Comparison of ENCODE assay signal across 9 cellular contexts in the genomic region with DNA sequence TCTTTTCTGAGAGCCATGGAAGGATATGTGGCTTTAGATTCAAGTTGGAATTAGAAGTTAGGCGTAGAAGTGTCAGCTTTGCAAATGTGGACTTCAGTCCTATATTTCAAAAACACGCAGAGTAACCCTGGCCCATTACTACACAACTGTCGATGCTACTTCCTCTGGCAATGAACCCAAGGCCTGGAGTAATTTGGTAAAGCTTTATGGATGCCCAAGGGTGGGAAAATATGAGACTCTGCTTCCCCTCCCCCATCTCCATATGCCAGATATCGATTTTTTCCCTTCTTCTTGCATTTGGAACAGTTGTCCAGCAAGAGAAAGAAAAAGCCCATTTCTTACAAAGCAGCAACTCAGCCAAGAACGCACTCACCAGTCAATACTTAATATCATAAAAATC. TPM values are rescaled to one million over a fixed set of nuclear protein-coding genes. Genes with fewer than 3 reads are reported as not detected.
DNase-seq lines count a peak whose midpoint lies in the region; TF ChIP-seq lines count a peak whose summit lies in the region.
"Had no signal": no experiment of that assay in that cellular context is flagged by ENCODE, and none has a peak within 500 bp of the region (broad histone marks: within the 10 kb centered on the region; RNA-seq: fewer than 3 reads in every experiment).

No MANE protein-coding gene starts in this region.

- POLR2A ChIA-PET in OCI-LY7 (lab: Charles Lee): interaction anchor here (0.6 to 1.4 kb wide), 2 partner anchors 268 to 486 kb away, joined by 3 to 9 read pairs; no protein-coding TSS in a partner anchor

- TF ChIP-seq CTCF in HFFc6 (IDR thresholded peaks at IDR 0.05) (no peak), OCI-LY7 (conservative IDR thresholded peaks at IDR 0.05; ENCODE audit: low read length) (no peak), esophagus squamous epithelium (IDR thresholded peaks at IDR 0.05) (no peak), endothelial cell (IDR thresholded peaks at IDR 0.05; ENCODE audit: unreplicated experiment) (no peak)

- H2AFZ ChIP-seq in OCI-LY7 (ENCODE audit: low read length): 0 out of 2 replicates have a peak overlapping the region, but pooled peaks have one; percentile 16

- H3K27me3 Mint-ChIP-seq in HFFc6 (ENCODE audit: insufficient read depth) (peaks cover 7% of the 10 kb centered on the region), endothelial cell (ENCODE audit: unreplicated experiment) (peaks cover 12% of the 10 kb centered on the region)

- H3K79me2 ChIP-seq in OCI-LY7 (ENCODE audit: insufficient read depth, low read depth, low read length): peaks cover 16% of the 10 kb centered on the region; the same call in 1 of the 2 replicates

- no peak for TF ChIP-seq POLR2A in esophagus squamous epithelium (IDR thresholded peaks at IDR 0.05)

- H3K9me2 ChIP-seq in OCI-LY7 (ENCODE audit: insufficient read depth, low read length): no peaks in the 10 kb centered on the region

- CTCF ChIA-PET in OCI-LY7 (lab: Charles Lee; ENCODE audit: unreplicated experiment): no interaction called here

- peaks cover 14% of the 10 kb centered on the region for H4K20me1 ChIP-seq in OCI-LY7 (ENCODE audit: insufficient read depth, low read length)

- no peaks in the 10 kb centered on the region for H3K9me3 ChIP-seq in OCI-LY7 (ENCODE audit: low read length)
- H3K9me3 ChIP-seq in esophagus squamous epithelium: no peaks in the 10 kb centered on the region

- intact Hi-C loops in OCI-LY7 (cut with micrococcal nuclease; ENCODE audit: unreplicated experiment) (loop anchor here (10.0 kb wide), 2 partner anchors 386 to 1484 kb away; no protein-coding TSS in a partner anchor), esophagus squamous epithelium (cut with DNase I) (no loop called here)

- DNase-seq in HFFc6 (no peak), OCI-LY7 (ENCODE audit: low spot score) (no peak), esophagus squamous epithelium (lab: John Stamatoyannopoulos, UW) (no peak), AG08395 (ENCODE audit: low spot score) (no peak), endothelial cell (ENCODE audit: low spot score) (no peak)
- no peak for DNase-seq in stimulated activated CD4-positive, alpha-beta T cell treated with anti-CD3 and anti-CD28 coated beads, Interleukin-2, amount 100 ng/mL, for 24 hours
- DNase-seq: activated CD4-positive, alpha-beta T cell treated with anti-CD3 and anti-CD28 coated beads for 48 hours; NCI-H1436 treated with DMSO at 0.1 percent for 48 hours had no signal

- no TSS peak for BruUV-seq in OCI-LY7 (replicated peaks; lab: Mats Ljungman, UMichigan)

- no peaks in the 10 kb centered on the region for H3K9me3 Mint-ChIP-seq in HFFc6
- H3K9me3 Mint-ChIP-seq in endothelial cell (ENCODE audit: unreplicated experiment): no peaks in the 10 kb centered on the region

- H3K4me1 ChIP-seq in OCI-LY7 (ENCODE audit: insufficient read depth, low read length, poor library complexity, severe bottlenecking) (peaks cover 54% of the 10 kb centered on the region), esophagus squamous epithelium (peaks cover 29 to 56% (median 30%) of the 10 kb centered on the region in 3 donors)

- H3K4me1 Mint-ChIP-seq in HFFc6 (ENCODE audit: low read depth) (peaks cover 45% of the 10 kb centered on the region), endothelial cell (ENCODE audit: unreplicated experiment) (peaks cover 20% of the 10 kb centered on the region)

- peak overlapping the region; percentile 8; the same call in 1 of the 2 replicates for H3K4me2 ChIP-seq in OCI-LY7 (ENCODE audit: low read length)

- H3K36me3 ChIP-seq in OCI-LY7 (ENCODE audit: insufficient read depth, low read length): no peaks in the 10 kb centered on the region
- no peaks in the 10 kb centered on the region for H3K36me3 ChIP-seq in esophagus squamous epithelium

- H3K4me3 Mint-ChIP-seq in HFFc6 (no peak overlapping the region), endothelial cell (ENCODE audit: unreplicated experiment) (no peak overlapping the region)

- H3K4me3 ChIP-seq in OCI-LY7 (ENCODE audit: low read depth, low read length, poor library complexity, severe bottlenecking) (no peak overlapping the region), esophagus squamous epithelium (no peak overlapping the region), skin epidermis (no peak overlapping the region)

- no peaks in the 10 kb centered on the region for H3K27me3 ChIP-seq in esophagus squamous epithelium

- 85 to 90% methylated on average over 5 of the region's 5 CpGs for WGBS in esophagus squamous epithelium, 2 donors

- H3K27ac ChIP-seq in OCI-LY7 (ENCODE audit: low read depth, low read length, poor library complexity, severe bottlenecking): peak overlapping the region; percentile 85
- peak overlapping the region; percentile 43 to 94 (median 88) for H3K27ac ChIP-seq in esophagus squamous epithelium
- H3K27ac ChIP-seq in skin epidermis: peak overlapping the region in 14 of 21 experiments; percentile 15 to 92 (median 82)

- H3K36me3 Mint-ChIP-seq in HFFc6 (ENCODE audit: low read depth) (peaks cover 8% of the 10 kb centered on the region; the same call in 1 of the 2 replicates), endothelial cell (ENCODE audit: low read depth, unreplicated experiment) (peaks cover 7% of the 10 kb centered on the region)

- H3K27ac Mint-ChIP-seq in HFFc6 (peak overlapping the region; percentile 29; the same call in 1 of the 2 replicates), endothelial cell (ENCODE audit: unreplicated experiment) (no peak overlapping the region)

RNA-seq across cellular contexts. Expression of a gene that starts 2.9 kb away (rescaled TPM):
- 100 to 1,000 TPM in 2 of 6 experiments, 10 to 100 TPM in 4; 81.3 to 112 (median 85.4) TPM for total RNA-seq in HFFc6 (2021; fragmentation: NEBNext Ultra II Directional; extraction: Animal tissue kit (Norgen Biotek cat#: 25700))
- 15.3 and 15.5 TPM in 2 replicates for total RNA-seq in OCI-LY7 (2014; rRNA removed; shearing (Covaris generic))
- 43.8 and 48.5 TPM in 2 replicates for total RNA-seq in OCI-LY7 (2022)
- total RNA-seq in esophagus squamous epithelium: 10 to 100 TPM; 14.2 to 38.0 (median 24.4) TPM
- 71.6 TPM for total RNA-seq in endothelial cell (ENCODE audit: unreplicated experiment)

RNA-seq across cellular contexts. Expression of a gene that starts 5.7 kb away (rescaled TPM):
- 10 to 100 TPM; 23.0 to 30.0 (median 25.1) TPM for total RNA-seq in HFFc6 (2021; fragmentation: NEBNext Ultra II Directional; extraction: Animal tissue kit (Norgen Biotek cat#: 25700))
- 14.5 and 26.0 TPM in 2 replicates for total RNA-seq in OCI-LY7 (2014; rRNA removed; shearing (Covaris generic))
- total RNA-seq in OCI-LY7 (2022) (25.5 and 32.4 TPM in 2 replicates), esophagus squamous epithelium (10 to 100 TPM; 18.3 to 43.7 (median 21.2) TPM), endothelial cell (ENCODE audit: unreplicated experiment) (13.5 TPM)
